Comparison of ENCODE assay signal across 14 cellular contexts in genomic region chr15:75300026-75300425, GRCh38. TPM values are rescaled to one million over a fixed set of nuclear protein-coding genes. Genes with fewer than 3 reads are reported as not detected.
A peak's percentile ranks its signal among the peaks of the same experiment; 100 is the strongest.
DNase-seq lines count a peak whose midpoint lies in the region; ATAC-seq and TF ChIP-seq lines count a peak whose summit lies in the region.
"Not testable (repeated sequence)": the region's sequence is repeated elsewhere in the genome, so short reads cannot be mapped to it uniquely, and the experiment has no call there.
"Had no signal": no experiment of that assay in that cellular context is flagged by ENCODE, and none has a peak within 500 bp of the region (broad histone marks: within the 10 kb centered on the region; RNA-seq: fewer than 3 reads in every experiment).

No MANE protein-coding gene starts in this region.

- not testable (repeated sequence) for H3K27ac Mint-ChIP-seq in GM23338; activated naive CD8-positive, alpha-beta T cell treated with anti-CD3 and anti-CD28 coated beads for 36 hours; osteocyte (ENCODE audit: unreplicated experiment); type B pancreatic cell
- H3K27ac Mint-ChIP-seq in mesothelial cell of epicardium, result peak overlapping the region; percentile 33

- DNase-seq in GM23338 (ENCODE audit: low spot score), result peak; percentile 9
- peak; percentile 2 for DNase-seq in NCI-H2171 treated with DMSO at 0.1 percent for 48 hours (lab: John Stamatoyannopoulos, UW)
- not testable (repeated sequence) for DNase-seq in activated naive CD8-positive, alpha-beta T cell treated with anti-CD3 and anti-CD28 coated beads for 36 hours; mesothelial cell of epicardium (ENCODE audit: low spot score in 2 of 2, unreplicated experiment in 2 of 2)
- peak; percentile 67 for DNase-seq in islet precursor cell
- peak; percentile 68 for DNase-seq in osteocyte (ENCODE audit: extremely low spot score, unreplicated experiment)
- peak; percentile 55 for DNase-seq in type B pancreatic cell (ENCODE audit: extremely low spot score, unreplicated experiment)

- not testable (repeated sequence) for H3K9me3 Mint-ChIP-seq in GM23338; activated naive CD8-positive, alpha-beta T cell treated with anti-CD3 and anti-CD28 coated beads for 36 hours; mesothelial cell of epicardium; osteocyte (ENCODE audit: unreplicated experiment); type B pancreatic cell

- ATAC-seq in GM23338, result not testable (repeated sequence)

- not testable (repeated sequence) for H3K4me3 Mint-ChIP-seq in GM23338; mesothelial cell of epicardium; osteocyte (ENCODE audit: unreplicated experiment)
- peak overlapping the region; percentile 25 for H3K4me3 Mint-ChIP-seq in activated naive CD8-positive, alpha-beta T cell treated with anti-CD3 and anti-CD28 coated beads for 36 hours
- peak overlapping the region; percentile 12 for H3K4me3 Mint-ChIP-seq in type B pancreatic cell

- H3K27me3 Mint-ChIP-seq in GM23338 (ENCODE audit: insufficient read depth, low read depth, poor library complexity), result not testable (repeated sequence)
- H3K27me3 Mint-ChIP-seq in activated naive CD8-positive, alpha-beta T cell treated with anti-CD3 and anti-CD28 coated beads for 36 hours, result peaks cover 15% of the 10 kb centered on the region
- H3K27me3 Mint-ChIP-seq in mesothelial cell of epicardium (ENCODE audit: low read depth) (peaks cover 15% of the 10 kb centered on the region), osteocyte (ENCODE audit: unreplicated experiment) (peaks cover 35% of the 10 kb centered on the region), type B pancreatic cell (peaks cover 16% of the 10 kb centered on the region)

- not testable (repeated sequence) for H3K4me1 ChIP-seq in GM23338 (ENCODE audit: insufficient read depth)

- H3K36me3 ChIP-seq in GM23338 (ENCODE audit: insufficient read depth), result not testable (repeated sequence)

- H3F3A ChIP-seq in GM23338 (replicated peaks; ENCODE audit: low read depth), result not testable (repeated sequence)

- not testable (repeated sequence) for H3K4me1 Mint-ChIP-seq in GM23338; activated naive CD8-positive, alpha-beta T cell treated with anti-CD3 and anti-CD28 coated beads for 36 hours; mesothelial cell of epicardium; osteocyte (ENCODE audit: unreplicated experiment); type B pancreatic cell (ENCODE audit: unreplicated experiment)

- TF ChIP-seq CTCF in GM23338 (conservative IDR thresholded peaks at IDR 0.05; ENCODE audit: low read depth in 2 of 2); mesothelial cell of epicardium (IDR thresholded peaks at IDR 0.05; ENCODE audit: unreplicated experiment); osteocyte (IDR thresholded peaks at IDR 0.05); type B pancreatic cell (conservative IDR thresholded peaks at IDR 0.05): not testable (repeated sequence)

- H2AFZ ChIP-seq in GM23338, result not testable (repeated sequence)

- not testable (repeated sequence) for H3K36me3 Mint-ChIP-seq in GM23338 (ENCODE audit: low read depth); activated naive CD8-positive, alpha-beta T cell treated with anti-CD3 and anti-CD28 coated beads for 36 hours; mesothelial cell of epicardium; osteocyte (ENCODE audit: unreplicated experiment); type B pancreatic cell

- H3K79me2 ChIP-seq in GM23338 (replicated peaks; ENCODE audit: insufficient read depth), result not testable (repeated sequence)

- not testable (repeated sequence) for H4K20me1 ChIP-seq in GM23338 (replicated peaks; ENCODE audit: insufficient read depth)

- not testable (repeated sequence) for H3K27me3 ChIP-seq in GM23338 (ENCODE audit: insufficient read depth)

- H3K27ac ChIP-seq in GM23338 (ENCODE audit: low read depth), result not testable (repeated sequence)

- not testable (repeated sequence) for H3K4me3 ChIP-seq in GM23338

- not testable (repeated sequence) for H3K9me2 ChIP-seq in GM23338 (ENCODE audit: insufficient read depth)

- H3K4me2 ChIP-seq in GM23338, result not testable (repeated sequence)

RNA-seq across cellular contexts. Expression of gene GOLGA6D, which starts 17.4 kb away (rescaled TPM):
- 1.0 and 2.1 TPM in 2 replicates for total RNA-seq in GM23338 (2014; rRNA removed; shearing (Covaris generic))
- 0.71 and 0.99 TPM in 2 replicates for polyA plus RNA-seq in GM23338 (2016; fragmentation: Nextera tagmentation; extraction: Ambion mirVana)
- total RNA-seq in activated naive CD8-positive, alpha-beta T cell treated with anti-CD3 and anti-CD28 coated beads for 36 hours, result not detected
- total RNA-seq in mesothelial cell of epicardium, result 0.16 to 0.18 TPM in 2 of 3 replicates, not detected in the other
- total RNA-seq in osteocyte, result not detected in 2 replicates
- 0.19 TPM in 1 of 2 replicates, not detected in the other for total RNA-seq in type B pancreatic cell (ENCODE audit: low replicate concordance)
- total RNA-seq: A673; CD4-positive, alpha-beta memory T cell; CD4-positive, CD25-positive, alpha-beta regulatory T cell; CD8-positive, alpha-beta memory T cell; Daoy had no signal
- polyA plus RNA-seq: AG04450; CD14-positive monocyte; CD4-positive, alpha-beta memory T cell; CD4-positive, CD25-positive, alpha-beta regulatory T cell; CD8-positive, alpha-beta memory T cell had no signal

RNA-seq across cellular contexts. Expression of gene COMMD4, which starts 35.8 kb away (rescaled TPM):
- total RNA-seq in GM23338 (2014; rRNA removed; shearing (Covaris generic)), result 131 and 166 TPM in 2 replicates
- 128 and 131 TPM in 2 replicates for polyA plus RNA-seq in GM23338 (2016; fragmentation: Nextera tagmentation; extraction: Ambion mirVana)
- total RNA-seq in activated naive CD8-positive, alpha-beta T cell treated with anti-CD3 and anti-CD28 coated beads for 36 hours, result 10 to 100 TPM; 92.7 to 97.4 TPM
- 64.1 to 70.5 TPM (median 69.1 TPM) in 3 replicates for total RNA-seq in mesothelial cell of epicardium
- 96.6 and 99.0 TPM in 2 replicates for total RNA-seq in osteocyte
- 73.8 and 97.7 TPM in 2 replicates for total RNA-seq in type B pancreatic cell (ENCODE audit: low replicate concordance)

RNA-seq across cellular contexts. Expression of gene GOLGA6C, which starts 41.9 kb away (rescaled TPM):
- 0.70 and 1.3 TPM in 2 replicates for total RNA-seq in GM23338 (2014; rRNA removed; shearing (Covaris generic))
- polyA plus RNA-seq in GM23338 (2016; fragmentation: Nextera tagmentation; extraction: Ambion mirVana), result 0.34 TPM in 1 of 2 replicates, not detected in the other
- total RNA-seq in activated naive CD8-positive, alpha-beta T cell treated with anti-CD3 and anti-CD28 coated beads for 36 hours, result not detected
- total RNA-seq in mesothelial cell of epicardium (0.20 TPM in 1 of 3 replicates, not detected in the others), osteocyte (not detected in 2 replicates), type B pancreatic cell (ENCODE audit: low replicate concordance) (not detected in 2 replicates)
- total RNA-seq: A673; CD4-positive, alpha-beta memory T cell; CD4-positive, CD25-positive, alpha-beta regulatory T cell; CD8-positive, alpha-beta memory T cell had no signal
- polyA plus RNA-seq: AG04450; CD14-positive monocyte; CD4-positive, alpha-beta memory T cell; CD4-positive, CD25-positive, alpha-beta regulatory T cell; CD8-positive, alpha-beta memory T cell had no signal

RNA-seq across cellular contexts. Expression of gene NEIL1, which starts 46.8 kb away (rescaled TPM):
- 9.7 and 17.0 TPM in 2 replicates for total RNA-seq in GM23338 (2014; rRNA removed; shearing (Covaris generic))
- 6.2 and 11.7 TPM in 2 replicates for polyA plus RNA-seq in GM23338 (2016; fragmentation: Nextera tagmentation; extraction: Ambion mirVana)
- 1 to 10 TPM; 5.4 to 7.3 TPM for total RNA-seq in activated naive CD8-positive, alpha-beta T cell treated with anti-CD3 and anti-CD28 coated beads for 36 hours
- total RNA-seq in mesothelial cell of epicardium, result 58.7 to 67.9 TPM (median 64.5 TPM) in 3 replicates
- total RNA-seq in osteocyte, result 30.0 and 34.0 TPM in 2 replicates
- total RNA-seq in type B pancreatic cell (ENCODE audit: low replicate concordance), result 30.7 and 40.4 TPM in 2 replicates
- total RNA-seq: Daoy had no signal
